10 cellular contexts compared by ENCODE assay signal in genomic region chr6:36608788-36609563, GRCh38. TPM values are rescaled to one million over a fixed set of nuclear protein-coding genes. Genes with fewer than 3 reads are reported as not detected.
DNase-seq lines count a peak whose midpoint lies in the region; ATAC-seq, FAIRE-seq and TF ChIP-seq lines count a peak whose summit lies in the region.
"Had no signal": no experiment of that assay in that cellular context is flagged by ENCODE, and none has a peak within 500 bp of the region (broad histone marks: within the 10 kb centered on the region; RNA-seq: fewer than 3 reads in every experiment).

No MANE protein-coding gene starts in this region.

- POLR2A ChIA-PET in HEK293 (lab: Yijun Ruan, JAX) = interaction anchor here (0.6 to 5.2 kb wide), 11 partner anchors 8 to 299 kb away, joined by 3 to 25 read pairs (median 4); no protein-coding TSS in a partner anchor
- POLR2A ChIA-PET in naive thymus-derived CD4-positive, alpha-beta T cell (lab: Charles Lee) = interaction anchor here (0.6 to 5.9 kb wide), 8 partner anchors 10 to 63 kb away, joined by 3 to 53 read pairs (median 4); partner anchors contain the start of gene SRSF3

- no peaks in the 10 kb centered on the region for H3K9me3 ChIP-seq in HEK293 (ENCODE audit: control insufficient read depth, insufficient read depth, low read depth, low read length)
- no peaks in the 10 kb centered on the region for H3K9me3 ChIP-seq in naive thymus-derived CD4-positive, alpha-beta T cell (ENCODE audit: control insufficient read depth in 2 of 3, low read length in 3 of 3)

- no peak for TF ChIP-seq POLR2A in H54 (IDR thresholded peaks at IDR 0.05; ENCODE audit: low read depth, low read length)

- no peaks in the 10 kb centered on the region for H3K4me1 ChIP-seq in HEK293 (ENCODE audit: control insufficient read depth, insufficient read depth, low read length)
- H3K4me1 ChIP-seq in naive thymus-derived CD4-positive, alpha-beta T cell (ENCODE audit: control insufficient read depth in 2 of 2, insufficient read depth in 2 of 2, low read length in 2 of 2) = peaks cover 20 to 24% of the 10 kb centered on the region in 2 donors

- CTCF ChIA-PET in HEK293 (lab: Yijun Ruan, JAX) = interaction anchor here (0.5 to 10.2 kb wide), 5 partner anchors 96 to 409 kb away, joined by 3 to 156 read pairs (median 6); no protein-coding TSS in a partner anchor
- CTCF ChIA-PET in naive thymus-derived CD4-positive, alpha-beta T cell (lab: Charles Lee) = interaction anchor here (1.2 kb wide), 1 partner anchor 9 kb away, joined by 3 read pairs; no protein-coding TSS in a partner anchor

- ATAC-seq in naive thymus-derived CD4-positive, alpha-beta T cell = peak; percentile 18
- no peak for ATAC-seq in HG03571 (IDR thresholded peaks at IDR 0.05; ENCODE audit: unreplicated experiment)
- no peak for ATAC-seq in HG03280 (IDR thresholded peaks at IDR 0.05; ENCODE audit: unreplicated experiment)

- no peaks in the 10 kb centered on the region for H3K27me3 Mint-ChIP-seq in CD14-positive monocyte (ENCODE audit: low read depth in 3 of 3)
- no peaks in the 10 kb centered on the region for H3K27me3 Mint-ChIP-seq in brain
- H3K27me3 Mint-ChIP-seq in naive thymus-derived CD4-positive, alpha-beta T cell = no peaks in the 10 kb centered on the region

- no peak for FAIRE-seq in H54 (lab: Jason Lieb, UNC)

- peaks cover 66 to 93% of the 10 kb centered on the region in 2 donors for H3K36me3 Mint-ChIP-seq in CD14-positive monocyte
- H3K36me3 Mint-ChIP-seq in brain = peaks cover 99% of the 10 kb centered on the region
- H3K36me3 Mint-ChIP-seq in naive thymus-derived CD4-positive, alpha-beta T cell = peaks cover 12 to 74% (median 58%) of the 10 kb centered on the region in 5 donors

- peak overlapping the region; percentile 70; the same call in 1 of the 2 replicates for H3K27ac ChIP-seq in HEK293 (ENCODE audit: extremely low read depth, low read depth, low read length)
- no peak overlapping the region for H3K27ac ChIP-seq in naive thymus-derived CD4-positive, alpha-beta T cell (ENCODE audit: low read depth, low read length)

- no peaks in the 10 kb centered on the region for H3K9me3 Mint-ChIP-seq in CD14-positive monocyte
- H3K9me3 Mint-ChIP-seq in brain = peaks cover 0 to 4% (median 2%) of the 10 kb centered on the region in 5 experiments
- H3K9me3 Mint-ChIP-seq in naive thymus-derived CD4-positive, alpha-beta T cell = peaks cover 0 to 7% (median 0%) of the 10 kb centered on the region in 11 donors

- DNase-seq in CD14-positive monocyte (ENCODE audit: low spot score) = peak; percentile 25
- DNase-seq in naive thymus-derived CD4-positive, alpha-beta T cell = no peak
- no peak for DNase-seq in GM19238 (ENCODE audit: insufficient read length, low spot score)
- DNase-seq in H54 (ENCODE audit: insufficient read length, low spot score) = no peak
- DNase-seq: foreskin melanocyte, NCI-H1436 had no signal

- TF ChIP-seq CTCF in CD14-positive monocyte (IDR thresholded peaks at IDR 0.05) (no peak), HEK293 (tag by site-specific recombination; IDR thresholded peaks at IDR 0.05) (no peak), brain (conservative IDR thresholded peaks at IDR 0.05) (no peak)

- intact Hi-C loops in CD14-positive monocyte (cut with micrococcal nuclease) = no loop called here
- intact Hi-C loops in naive thymus-derived CD4-positive, alpha-beta T cell (cut with micrococcal nuclease) = no loop called here

- H3K36me3 ChIP-seq in HEK293 (ENCODE audit: control insufficient read depth in 2 of 2, insufficient read depth in 1 of 2, low read length in 2 of 2) = peaks cover 56 to 92% of the 10 kb centered on the region in 2 experiments
- H3K36me3 ChIP-seq in naive thymus-derived CD4-positive, alpha-beta T cell (ENCODE audit: control insufficient read depth in 2 of 3, insufficient read depth in 3 of 3, low read length in 3 of 3) = peaks cover 22 to 81% (median 46%) of the 10 kb centered on the region in 3 experiments

- no peaks in the 10 kb centered on the region for H3K27me3 ChIP-seq in naive thymus-derived CD4-positive, alpha-beta T cell (ENCODE audit: control insufficient read depth in 2 of 2, insufficient read depth in 2 of 2, low read length in 2 of 2)

- H3K4me1 Mint-ChIP-seq in CD14-positive monocyte (peaks cover 24% of the 10 kb centered on the region), brain (peaks cover 56% of the 10 kb centered on the region)
- peaks cover 34 to 74% (median 59%) of the 10 kb centered on the region in 7 donors for H3K4me1 Mint-ChIP-seq in naive thymus-derived CD4-positive, alpha-beta T cell

- H3K27ac Mint-ChIP-seq in CD14-positive monocyte (peak overlapping the region; percentile 5 to 73 (median 61)), brain (peak overlapping the region in 4 of 5 experiments; percentile 88 to 97 (median 94))
- peak overlapping the region; percentile 55 to 84 (median 76) for H3K27ac Mint-ChIP-seq in naive thymus-derived CD4-positive, alpha-beta T cell

- H3K4me3 Mint-ChIP-seq in CD14-positive monocyte = no peak overlapping the region
- no peak overlapping the region for H3K4me3 Mint-ChIP-seq in brain
- peak overlapping the region in 1 of 10 donors; percentile 10 for H3K4me3 Mint-ChIP-seq in naive thymus-derived CD4-positive, alpha-beta T cell

- no peak overlapping the region for H3K4me3 ChIP-seq in HEK293 (ENCODE audit: low read depth, low read length)
- no peak overlapping the region for H3K4me3 ChIP-seq in naive thymus-derived CD4-positive, alpha-beta T cell (ENCODE audit: low read length)

TF ChIP-seq in HEK293, 187 proteins besides CTCF, POLR2A, EP300 and RAD21 (continues in another document):
- no peak for TF ChIP-seq SP7 (tag by site-specific recombination; IDR thresholded peaks at IDR 0.05)
- TF ChIP-seq ZNF707 (tag by site-specific recombination; IDR thresholded peaks at IDR 0.05) = no peak
- TF ChIP-seq ZNF394 (tag by site-specific recombination; IDR thresholded peaks at IDR 0.05; ENCODE audit: borderline replicate concordance) = no peak
- TF ChIP-seq ATF2 (tag by site-specific recombination; IDR thresholded peaks at IDR 0.05; ENCODE audit: low read depth) = no peak
- TF ChIP-seq KLF17 (tag by site-specific recombination; IDR thresholded peaks at IDR 0.05) = no peak
- TF ChIP-seq ZNF112 (tag by site-specific recombination; IDR thresholded peaks at IDR 0.05) = no peak
- no peak for TF ChIP-seq GLIS2 (tag by site-specific recombination; IDR thresholded peaks at IDR 0.05)
- TF ChIP-seq OVOL3 (tag by site-specific recombination; IDR thresholded peaks at IDR 0.05) = no peak
- no peak for TF ChIP-seq HIC1 (tag by site-specific recombination; IDR thresholded peaks at IDR 0.05)

RNA-seq across cellular contexts. Expression of gene SRSF3, which starts 14.8 kb away (rescaled TPM):
- polyA plus RNA-seq in CD14-positive monocyte = 100 to 1,000 TPM; 297 to 341 TPM
- 187 TPM for polyA plus RNA-seq in brain (ENCODE audit: insufficient read depth, low read depth, low replicate concordance)
- 100 to 1,000 TPM; 317 to 510 (median 426) TPM for total RNA-seq in naive thymus-derived CD4-positive, alpha-beta T cell
- 100 to 1,000 TPM; 359 to 403 TPM for polyA plus RNA-seq in naive thymus-derived CD4-positive, alpha-beta T cell
